In genomic region chr21:37348664-37349063, GRCh38 we compare ENCODE assay signal across 1 cellular context.
TF ChIP-seq lines count a peak whose summit lies in the region.

No MANE protein-coding gene starts in this region.

TF ChIP-seq in K562, 482 proteins besides CTCF, POLR2A, EP300 and RAD21 (continued from another document and continues in another):
- TF ChIP-seq, protein P1, sequence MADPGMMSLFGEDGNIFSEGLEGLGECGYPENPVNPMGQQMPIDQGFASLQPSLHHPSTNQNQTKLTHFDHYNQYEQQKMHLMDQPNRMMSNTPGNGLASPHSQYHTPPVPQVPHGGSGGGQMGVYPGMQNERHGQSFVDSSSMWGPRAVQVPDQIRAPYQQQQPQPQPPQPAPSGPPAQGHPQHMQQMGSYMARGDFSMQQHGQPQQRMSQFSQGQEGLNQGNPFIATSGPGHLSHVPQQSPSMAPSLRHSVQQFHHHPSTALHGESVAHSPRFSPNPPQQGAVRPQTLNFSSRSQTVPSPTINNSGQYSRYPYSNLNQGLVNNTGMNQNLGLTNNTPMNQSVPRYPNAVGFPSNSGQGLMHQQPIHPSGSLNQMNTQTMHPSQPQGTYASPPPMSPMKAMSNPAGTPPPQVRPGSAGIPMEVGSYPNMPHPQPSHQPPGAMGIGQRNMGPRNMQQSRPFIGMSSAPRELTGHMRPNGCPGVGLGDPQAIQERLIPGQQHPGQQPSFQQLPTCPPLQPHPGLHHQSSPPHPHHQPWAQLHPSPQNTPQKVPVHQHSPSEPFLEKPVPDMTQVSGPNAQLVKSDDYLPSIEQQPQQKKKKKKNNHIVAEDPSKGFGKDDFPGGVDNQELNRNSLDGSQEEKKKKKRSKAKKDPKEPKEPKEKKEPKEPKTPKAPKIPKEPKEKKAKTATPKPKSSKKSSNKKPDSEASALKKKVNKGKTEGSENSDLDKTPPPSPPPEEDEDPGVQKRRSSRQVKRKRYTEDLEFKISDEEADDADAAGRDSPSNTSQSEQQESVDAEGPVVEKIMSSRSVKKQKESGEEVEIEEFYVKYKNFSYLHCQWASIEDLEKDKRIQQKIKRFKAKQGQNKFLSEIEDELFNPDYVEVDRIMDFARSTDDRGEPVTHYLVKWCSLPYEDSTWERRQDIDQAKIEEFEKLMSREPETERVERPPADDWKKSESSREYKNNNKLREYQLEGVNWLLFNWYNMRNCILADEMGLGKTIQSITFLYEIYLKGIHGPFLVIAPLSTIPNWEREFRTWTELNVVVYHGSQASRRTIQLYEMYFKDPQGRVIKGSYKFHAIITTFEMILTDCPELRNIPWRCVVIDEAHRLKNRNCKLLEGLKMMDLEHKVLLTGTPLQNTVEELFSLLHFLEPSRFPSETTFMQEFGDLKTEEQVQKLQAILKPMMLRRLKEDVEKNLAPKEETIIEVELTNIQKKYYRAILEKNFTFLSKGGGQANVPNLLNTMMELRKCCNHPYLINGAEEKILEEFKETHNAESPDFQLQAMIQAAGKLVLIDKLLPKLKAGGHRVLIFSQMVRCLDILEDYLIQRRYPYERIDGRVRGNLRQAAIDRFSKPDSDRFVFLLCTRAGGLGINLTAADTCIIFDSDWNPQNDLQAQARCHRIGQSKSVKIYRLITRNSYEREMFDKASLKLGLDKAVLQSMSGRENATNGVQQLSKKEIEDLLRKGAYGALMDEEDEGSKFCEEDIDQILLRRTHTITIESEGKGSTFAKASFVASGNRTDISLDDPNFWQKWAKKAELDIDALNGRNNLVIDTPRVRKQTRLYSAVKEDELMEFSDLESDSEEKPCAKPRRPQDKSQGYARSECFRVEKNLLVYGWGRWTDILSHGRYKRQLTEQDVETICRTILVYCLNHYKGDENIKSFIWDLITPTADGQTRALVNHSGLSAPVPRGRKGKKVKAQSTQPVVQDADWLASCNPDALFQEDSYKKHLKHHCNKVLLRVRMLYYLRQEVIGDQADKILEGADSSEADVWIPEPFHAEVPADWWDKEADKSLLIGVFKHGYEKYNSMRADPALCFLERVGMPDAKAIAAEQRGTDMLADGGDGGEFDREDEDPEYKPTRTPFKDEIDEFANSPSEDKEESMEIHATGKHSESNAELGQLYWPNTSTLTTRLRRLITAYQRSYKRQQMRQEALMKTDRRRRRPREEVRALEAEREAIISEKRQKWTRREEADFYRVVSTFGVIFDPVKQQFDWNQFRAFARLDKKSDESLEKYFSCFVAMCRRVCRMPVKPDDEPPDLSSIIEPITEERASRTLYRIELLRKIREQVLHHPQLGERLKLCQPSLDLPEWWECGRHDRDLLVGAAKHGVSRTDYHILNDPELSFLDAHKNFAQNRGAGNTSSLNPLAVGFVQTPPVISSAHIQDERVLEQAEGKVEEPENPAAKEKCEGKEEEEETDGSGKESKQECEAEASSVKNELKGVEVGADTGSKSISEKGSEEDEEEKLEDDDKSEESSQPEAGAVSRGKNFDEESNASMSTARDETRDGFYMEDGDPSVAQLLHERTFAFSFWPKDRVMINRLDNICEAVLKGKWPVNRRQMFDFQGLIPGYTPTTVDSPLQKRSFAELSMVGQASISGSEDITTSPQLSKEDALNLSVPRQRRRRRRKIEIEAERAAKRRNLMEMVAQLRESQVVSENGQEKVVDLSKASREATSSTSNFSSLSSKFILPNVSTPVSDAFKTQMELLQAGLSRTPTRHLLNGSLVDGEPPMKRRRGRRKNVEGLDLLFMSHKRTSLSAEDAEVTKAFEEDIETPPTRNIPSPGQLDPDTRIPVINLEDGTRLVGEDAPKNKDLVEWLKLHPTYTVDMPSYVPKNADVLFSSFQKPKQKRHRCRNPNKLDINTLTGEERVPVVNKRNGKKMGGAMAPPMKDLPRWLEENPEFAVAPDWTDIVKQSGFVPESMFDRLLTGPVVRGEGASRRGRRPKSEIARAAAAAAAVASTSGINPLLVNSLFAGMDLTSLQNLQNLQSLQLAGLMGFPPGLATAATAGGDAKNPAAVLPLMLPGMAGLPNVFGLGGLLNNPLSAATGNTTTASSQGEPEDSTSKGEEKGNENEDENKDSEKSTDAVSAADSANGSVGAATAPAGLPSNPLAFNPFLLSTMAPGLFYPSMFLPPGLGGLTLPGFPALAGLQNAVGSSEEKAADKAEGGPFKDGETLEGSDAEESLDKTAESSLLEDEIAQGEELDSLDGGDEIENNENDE (IDR thresholded peaks at IDR 0.05; ENCODE audit: low read depth, low read length) = no peak
- TF ChIP-seq HMGN3 (IDR thresholded peaks at IDR 0.05; ENCODE audit: borderline replicate concordance, extremely low read depth, insufficient read length, low read depth, low read length) (no peak), XRCC3 (IDR thresholded peaks at IDR 0.05) (peak; percentile 97), CHAMP1 (IDR thresholded peaks at IDR 0.05) (peak; percentile 89), ZNF121 (CRISPR knock-in tag; conservative IDR thresholded peaks at IDR 0.05) (no peak), CTBP1 (IDR thresholded peaks at IDR 0.05; ENCODE audit: borderline replicate concordance) (0 out of 2 replicates have a peak, but pooled peaks have one; percentile 34), TAL1 (IDR thresholded peaks at IDR 0.05) (0 out of 2 replicates have a peak, but pooled peaks have one; percentile 15), NR3C1 (CRISPR knock-in tag; IDR thresholded peaks at IDR 0.05) (no peak), VEZF1 (CRISPR knock-in tag; IDR thresholded peaks at IDR 0.05) (no peak; the same call in 1 of the 2 replicates), THRA (IDR thresholded peaks at IDR 0.05) (no peak), NR2C2 (CRISPR knock-in tag; IDR thresholded peaks at IDR 0.05) (no peak), NR2C2 (tag; IDR thresholded peaks at IDR 0.05) (no peak), UBTF (IDR thresholded peaks at IDR 0.05; ENCODE audit: borderline replicate concordance in 1 of 2, low read depth in 2 of 2, low read length in 2 of 2) (no peak), STAT6 (CRISPR knock-in tag; IDR thresholded peaks at IDR 0.05) (no peak), HDAC3 (IDR thresholded peaks at IDR 0.05; ENCODE audit: borderline replicate concordance, partially characterized antibody) (peak; percentile 36), ZNF384 (IDR thresholded peaks at IDR 0.05; ENCODE audit: low read depth, low read length) (no peak), ZNF764 (CRISPR knock-in tag; IDR thresholded peaks at IDR 0.05; ENCODE audit: low read depth) (no peak), STAG1 (CRISPR knock-in tag; IDR thresholded peaks at IDR 0.05; ENCODE audit: borderline replicate concordance) (no peak), ARID3B (CRISPR knock-in tag; IDR thresholded peaks at IDR 0.05; ENCODE audit: borderline replicate concordance) (no peak), CBX5 (IDR thresholded peaks at IDR 0.05; ENCODE audit: borderline replicate concordance, low read depth) (peak; percentile 97)
- TF ChIP-seq, protein P2, sequence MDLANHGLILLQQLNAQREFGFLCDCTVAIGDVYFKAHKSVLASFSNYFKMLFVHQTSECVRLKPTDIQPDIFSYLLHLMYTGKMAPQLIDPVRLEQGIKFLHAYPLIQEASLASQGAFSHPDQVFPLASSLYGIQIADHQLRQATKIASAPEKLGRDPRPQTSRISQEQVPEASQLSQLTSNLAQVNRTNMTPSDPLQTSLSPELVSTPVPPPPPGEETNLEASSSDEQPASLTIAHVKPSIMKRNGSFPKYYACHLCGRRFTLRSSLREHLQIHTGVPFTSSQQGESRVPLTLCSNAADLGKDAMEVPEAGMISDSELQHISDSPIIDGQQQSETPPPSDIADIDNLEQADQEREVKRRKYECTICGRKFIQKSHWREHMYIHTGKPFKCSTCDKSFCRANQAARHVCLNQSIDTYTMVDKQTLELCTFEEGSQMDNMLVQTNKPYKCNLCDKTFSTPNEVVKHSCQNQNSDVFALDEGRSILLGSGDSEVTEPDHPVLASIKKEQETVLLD (IDR thresholded peaks at IDR 0.05) = no peak; the same call in 1 of the 2 replicates
- TF ChIP-seq, protein P3, sequence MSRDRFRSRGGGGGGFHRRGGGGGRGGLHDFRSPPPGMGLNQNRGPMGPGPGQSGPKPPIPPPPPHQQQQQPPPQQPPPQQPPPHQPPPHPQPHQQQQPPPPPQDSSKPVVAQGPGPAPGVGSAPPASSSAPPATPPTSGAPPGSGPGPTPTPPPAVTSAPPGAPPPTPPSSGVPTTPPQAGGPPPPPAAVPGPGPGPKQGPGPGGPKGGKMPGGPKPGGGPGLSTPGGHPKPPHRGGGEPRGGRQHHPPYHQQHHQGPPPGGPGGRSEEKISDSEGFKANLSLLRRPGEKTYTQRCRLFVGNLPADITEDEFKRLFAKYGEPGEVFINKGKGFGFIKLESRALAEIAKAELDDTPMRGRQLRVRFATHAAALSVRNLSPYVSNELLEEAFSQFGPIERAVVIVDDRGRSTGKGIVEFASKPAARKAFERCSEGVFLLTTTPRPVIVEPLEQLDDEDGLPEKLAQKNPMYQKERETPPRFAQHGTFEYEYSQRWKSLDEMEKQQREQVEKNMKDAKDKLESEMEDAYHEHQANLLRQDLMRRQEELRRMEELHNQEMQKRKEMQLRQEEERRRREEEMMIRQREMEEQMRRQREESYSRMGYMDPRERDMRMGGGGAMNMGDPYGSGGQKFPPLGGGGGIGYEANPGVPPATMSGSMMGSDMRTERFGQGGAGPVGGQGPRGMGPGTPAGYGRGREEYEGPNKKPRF (IDR thresholded peaks at IDR 0.05; ENCODE audit: low read depth, low read length) = no peak
